8 cellular contexts compared by ENCODE assay signal in the genomic region with DNA sequence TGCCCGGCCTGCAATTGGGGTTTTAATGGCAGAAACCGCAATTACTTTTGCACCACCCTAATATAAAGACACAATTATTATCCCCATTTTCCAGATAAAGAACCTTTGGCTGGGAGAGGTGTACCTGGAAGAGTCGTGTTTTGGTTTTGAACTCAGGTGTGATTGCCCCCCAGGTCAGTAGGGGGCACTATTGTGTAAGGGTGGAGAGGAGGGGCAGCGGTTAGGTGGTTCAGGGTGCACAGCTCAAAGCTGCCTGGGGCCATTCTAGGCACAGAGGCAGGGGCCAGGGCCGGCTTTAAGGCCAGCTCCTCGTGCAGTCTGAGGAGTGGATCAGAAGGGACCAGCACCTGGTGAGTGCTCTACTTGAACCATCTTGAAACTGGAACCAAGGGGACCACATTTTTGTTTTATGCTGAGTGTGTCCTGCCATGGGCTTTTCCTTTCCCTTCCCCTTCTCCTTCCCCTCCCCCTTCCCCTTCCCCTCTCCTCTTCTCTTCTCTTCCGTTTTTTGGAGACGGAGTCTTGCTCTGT. TPM values are rescaled to one million over a fixed set of nuclear protein-coding genes. Genes with fewer than 3 reads are reported as not detected.
DNase-seq lines count a peak whose midpoint lies in the region; ATAC-seq and TF ChIP-seq lines count a peak whose summit lies in the region.

No MANE protein-coding gene starts in this region.

- H3K27me3 Mint-ChIP-seq in brain: peaks cover 7% of the 10 kb centered on the region
- no peaks in the 10 kb centered on the region for H3K27me3 Mint-ChIP-seq in stimulated activated memory B cell treated with anti-CD40 and anti-IgM and Interleukin-4, amounts not matched to agents 10 μg/mL and 1 μg/mL and 100 μg/mL, for 72 hours

- ATAC-seq in left lobe of liver: peak; percentile 93
- peak; percentile 76 for ATAC-seq in stimulated activated memory B cell treated with anti-CD40 and anti-IgM and Interleukin-4, amounts not matched to agents 10 μg/mL and 1 μg/mL and 100 μg/mL, for 72 hours

- H3K9me3 Mint-ChIP-seq in brain: no peaks in the 10 kb centered on the region
- H3K9me3 Mint-ChIP-seq in stimulated activated memory B cell treated with anti-CD40 and anti-IgM and Interleukin-4, amounts not matched to agents 10 μg/mL and 1 μg/mL and 100 μg/mL, for 72 hours: no peaks in the 10 kb centered on the region

- H3K27ac Mint-ChIP-seq in brain: peak overlapping the region in 1 of 5 experiments; percentile 80
- H3K27ac Mint-ChIP-seq in stimulated activated memory B cell treated with anti-CD40 and anti-IgM and Interleukin-4, amounts not matched to agents 10 μg/mL and 1 μg/mL and 100 μg/mL, for 72 hours: peak overlapping the region; percentile 41

- H3K4me3 Mint-ChIP-seq in brain: peak overlapping the region in 2 of 5 experiments; percentile 10 to 45
- no peak overlapping the region for H3K4me3 Mint-ChIP-seq in stimulated activated memory B cell treated with anti-CD40 and anti-IgM and Interleukin-4, amounts not matched to agents 10 μg/mL and 1 μg/mL and 100 μg/mL, for 72 hours

- no peaks in the 10 kb centered on the region for H3K36me3 Mint-ChIP-seq in brain
- H3K36me3 Mint-ChIP-seq in stimulated activated memory B cell treated with anti-CD40 and anti-IgM and Interleukin-4, amounts not matched to agents 10 μg/mL and 1 μg/mL and 100 μg/mL, for 72 hours: no peaks in the 10 kb centered on the region

- TF ChIP-seq CTCF in brain (conservative IDR thresholded peaks at IDR 0.05): peak; percentile 55 to 74

- DNase-seq in DMS79 treated with DMSO at 0.1 percent for 48 hours (lab: John Stamatoyannopoulos, UW): peak; percentile 27
- DNase-seq in DMS79 (lab: John Stamatoyannopoulos, UW): no peak
- peak; percentile 87 for DNase-seq in NAMALWA (ENCODE audit: low spot score)
- peak; percentile 46 for DNase-seq in T1000 (lab: John Stamatoyannopoulos, UW)
- peak; percentile 72 for DNase-seq in left lobe of liver (ENCODE audit: low spot score)
- DNase-seq in HPDE6-E6E7 (ENCODE audit: extremely low spot score): no peak

- H3K4me1 Mint-ChIP-seq in brain: peaks cover 20% of the 10 kb centered on the region
- peaks cover 32% of the 10 kb centered on the region for H3K4me1 Mint-ChIP-seq in stimulated activated memory B cell treated with anti-CD40 and anti-IgM and Interleukin-4, amounts not matched to agents 10 μg/mL and 1 μg/mL and 100 μg/mL, for 72 hours

RNA-seq across cellular contexts. Expression of a gene that starts 5.8 kb away (rescaled TPM):
- 80.4 TPM for polyA plus RNA-seq in brain (ENCODE audit: insufficient read depth, low read depth, low replicate concordance)
- total RNA-seq in left lobe of liver: 262 TPM

RNA-seq across cellular contexts. Expression of a gene that starts 10.4 kb away (rescaled TPM):
- 6,171 TPM for polyA plus RNA-seq in brain (ENCODE audit: insufficient read depth, low read depth, low replicate concordance)
- total RNA-seq in left lobe of liver: 507 TPM

RNA-seq across cellular contexts. Expression of a gene that starts 19.2 kb away (rescaled TPM):
- polyA plus RNA-seq in brain (ENCODE audit: insufficient read depth, low read depth, low replicate concordance): 2,708 TPM
- 972 TPM for total RNA-seq in left lobe of liver

RNA-seq across cellular contexts. Expression of a gene that starts 21.2 kb away (rescaled TPM):
- 14.2 TPM for polyA plus RNA-seq in brain (ENCODE audit: insufficient read depth, low read depth, low replicate concordance)
- total RNA-seq in left lobe of liver: 22.8 TPM

RNA-seq across cellular contexts. Expression of a gene that starts 32.6 kb away (rescaled TPM):
- polyA plus RNA-seq in brain (ENCODE audit: insufficient read depth, low read depth, low replicate concordance): 8.0 TPM
- total RNA-seq in left lobe of liver: 2.1 TPM

Comparison
In these comparisons a context has a peak if more than half of its experiments do, and no peak if none do; other contexts are left out.
1. DNase-seq: peak in DMS79 treated with DMSO at 0.1 percent for 48 hours (single experiment), NAMALWA (single experiment), T1000 (single experiment) and left lobe of liver (single experiment); none in DMS79 (single experiment) and HPDE6-E6E7 (single experiment).